In genomic region chr13:63408227-63409202, GRCh38 we compare ENCODE assay signal across 19 cellular contexts.
A peak's percentile ranks its signal among the peaks of the same experiment; 100 is the strongest.
DNase-seq lines count a peak whose midpoint lies in the region; ATAC-seq and TF ChIP-seq lines count a peak whose summit lies in the region.
"Had no signal": no experiment of that assay in that cellular context is flagged by ENCODE, and none has a peak within 500 bp of the region (broad histone marks: within the 10 kb centered on the region; RNA-seq: fewer than 3 reads in every experiment).

No MANE protein-coding gene starts in this region.

- no peak overlapping the region for H2AFZ ChIP-seq in IMR-90 (replicated peaks; ENCODE audit: low read length, poor library complexity)

- H3K4me1 ChIP-seq in A673 (ENCODE audit: insufficient read depth, low read length, poor library complexity, severe bottlenecking) (peaks cover 11% of the 10 kb centered on the region), IMR-90 (ENCODE audit: control insufficient read depth, insufficient read depth, low read length) (peaks cover 1% of the 10 kb centered on the region; the same call in 1 of the 2 replicates), Caco-2 (no peaks in the 10 kb centered on the region)
- H3K4me1 ChIP-seq: A549, esophagus squamous epithelium, lower lobe of right lung, upper lobe of right lung had no signal

- no peak overlapping the region for H2AK9ac ChIP-seq in IMR-90 (replicated peaks; ENCODE audit: low read depth, low read length, poor library complexity)

- peak overlapping the region; percentile 35; the same call in 1 of the 2 replicates for H3K18ac ChIP-seq in IMR-90 (ENCODE audit: low read depth, low read length)

- H3K9me3 Mint-ChIP-seq in activated CD4-positive, alpha-beta T cell treated with anti-CD3 and anti-CD28 coated beads, Interleukin-2, amount 10 ng/mL, durations not matched to agents 24 days and 14 days, result peaks cover 3% of the 10 kb centered on the region
- H3K9me3 Mint-ChIP-seq in activated CD4-positive, alpha-beta memory T cell treated with anti-CD3 and anti-CD28 coated beads for 36 hours, result peaks cover 8% of the 10 kb centered on the region
- H3K9me3 Mint-ChIP-seq in Caco-2 (ENCODE audit: unreplicated experiment), result peaks cover 9% of the 10 kb centered on the region

- in situ Hi-C loops in IMR-90 (cut with MboI; ENCODE audit: low sequenced_read_pairs), result no loop called here
- in situ Hi-C loops in brain microvascular endothelial cell (cut with HindIII; ENCODE audit: low pct_ligation_motif_present, low sequenced_read_pairs), result no loop called here

- TF ChIP-seq RAD21 in IMR-90 (IDR thresholded peaks at IDR 0.05; ENCODE audit: low read length), result no peak

- no peaks in the 10 kb centered on the region for H3K36me3 ChIP-seq in A673 (ENCODE audit: insufficient read depth, low read length, poor library complexity, severe bottlenecking)
- no peaks in the 10 kb centered on the region for H3K36me3 ChIP-seq in IMR-90 (ENCODE audit: control insufficient read depth, insufficient read depth, low read length)
- H3K36me3 ChIP-seq in brain microvascular endothelial cell (replicated peaks), result no peaks in the 10 kb centered on the region
- no peaks in the 10 kb centered on the region for H3K36me3 ChIP-seq in Caco-2 (ENCODE audit: control insufficient read depth, insufficient read depth, low read length)
- H3K36me3 ChIP-seq: esophagus squamous epithelium, lower lobe of right lung, upper lobe of right lung had no signal

- peak overlapping the region; percentile 56; the same call in 1 of the 2 replicates for H3K4me2 ChIP-seq in IMR-90 (ENCODE audit: low read depth, low read length)
- H3K4me2 ChIP-seq: A549 had no signal

- H3K36me3 Mint-ChIP-seq in activated CD4-positive, alpha-beta T cell treated with anti-CD3 and anti-CD28 coated beads, Interleukin-2, amount 10 ng/mL, durations not matched to agents 24 days and 14 days (ENCODE audit: low read depth), result no peaks in the 10 kb centered on the region
- no peaks in the 10 kb centered on the region for H3K36me3 Mint-ChIP-seq in activated CD4-positive, alpha-beta memory T cell treated with anti-CD3 and anti-CD28 coated beads for 36 hours
- H3K36me3 Mint-ChIP-seq in Caco-2 (ENCODE audit: insufficient read depth, unreplicated experiment), result no peaks in the 10 kb centered on the region

- no peak overlapping the region for H2BK20ac ChIP-seq in IMR-90 (ENCODE audit: low read depth, low read length)

- no peak overlapping the region for H4K91ac ChIP-seq in IMR-90 (ENCODE audit: insufficient read depth, low read depth, low read length)

- no peak overlapping the region for H3K9ac ChIP-seq in IMR-90 (ENCODE audit: low read depth, low read length)

- H3K4me3 ChIP-seq in A673 (ENCODE audit: low read depth, low read length, poor library complexity, severe bottlenecking) (no peak overlapping the region), IMR-90 (ENCODE audit: insufficient read depth, low read depth, low read length) (no peak overlapping the region), brain microvascular endothelial cell (ENCODE audit: low read depth, low read length) (no peak overlapping the region), Caco-2 (ENCODE audit: low read depth, low read length) (no peak overlapping the region)
- H3K4me3 ChIP-seq: A549, esophagus squamous epithelium, lower lobe of right lung, upper lobe of right lung had no signal

- dilution Hi-C loops in IMR-90 (cut with HindIII; ENCODE audit: low sequenced_read_pairs, unreplicated experiment), result no loop called here

- H2BK15ac ChIP-seq in IMR-90 (ENCODE audit: low read depth, low read length), result no peak overlapping the region

- POLR2A ChIA-PET in A673 (lab: Charles Lee; ENCODE audit: low non-redundant PET) (no interaction called here), IMR-90 (lab: Charles Lee; ENCODE audit: unreplicated experiment) (no interaction called here), Caco-2 (lab: Charles Lee) (no interaction called here)
- POLR2A ChIA-PET in activated CD4-positive, alpha-beta memory T cell treated with anti-CD3 and anti-CD28 coated beads for 36 hours (lab: Charles Lee), result no interaction called here

- H2BK5ac ChIP-seq in IMR-90 (ENCODE audit: low read depth, low read length, poor library complexity, severe bottlenecking), result no peak overlapping the region

- peak; percentile 56 for DNase-seq in A673 (ENCODE audit: low spot score)
- peak; percentile 50 for DNase-seq in IMR-90
- peak; percentile 33 for DNase-seq in brain microvascular endothelial cell
- DNase-seq in iris pigment epithelial cell (ENCODE audit: low read depth), result peak; percentile 46
- DNase-seq in activated CD4-positive, alpha-beta T cell treated with anti-CD3 and anti-CD28 coated beads, Interleukin-2, amount 10 ng/mL, durations not matched to agents 24 days and 14 days, result no peak
- no peak for DNase-seq in activated CD4-positive, alpha-beta memory T cell treated with anti-CD3 and anti-CD28 coated beads for 36 hours
- no peak for DNase-seq in Caco-2
- DNase-seq: activated CD4-positive, alpha-beta T cell treated with anti-CD3 and anti-CD28 coated beads, Interleukin-2, amount 50 U/mL, for 1 hour; activated T-cell treated with anti-CD3 and anti-CD28 coated beads, Interleukin-2, amount 50 U/mL, for 4 hours; dermis blood vessel endothelial cell; esophagus squamous epithelium; lower lobe of right lung; NCI-H1417; NCI-H510A treated with DMSO at 0.1 percent for 48 hours; occipital lobe; stimulated activated naive CD4-positive, alpha-beta T cell; upper lobe of right lung had no signal

- H3K23ac ChIP-seq in IMR-90 (ENCODE audit: low read depth, low read length), result 0 out of 2 replicates have a peak overlapping the region, but pooled peaks have one; percentile 12

- no peaks in the 10 kb centered on the region for H3K27me3 Mint-ChIP-seq in activated CD4-positive, alpha-beta T cell treated with anti-CD3 and anti-CD28 coated beads, Interleukin-2, amount 10 ng/mL, durations not matched to agents 24 days and 14 days
- no peaks in the 10 kb centered on the region for H3K27me3 Mint-ChIP-seq in activated CD4-positive, alpha-beta memory T cell treated with anti-CD3 and anti-CD28 coated beads for 36 hours
- H3K27me3 Mint-ChIP-seq in Caco-2 (ENCODE audit: insufficient read depth, unreplicated experiment), result no peaks in the 10 kb centered on the region

- H4K5ac ChIP-seq in IMR-90 (ENCODE audit: low read depth, low read length), result no peak overlapping the region

- H3K56ac ChIP-seq in IMR-90 (ENCODE audit: extremely low read depth, insufficient read depth, low read length), result no peak overlapping the region

- no TSS peak for BruUV-seq in A673 (replicated peaks; lab: Mats Ljungman, UMichigan)
- BruUV-seq in IMR-90 (replicated peaks; lab: Mats Ljungman, UMichigan), result no TSS peak
- no TSS peak for BruUV-seq in Caco-2 (replicated peaks; lab: Mats Ljungman, UMichigan)

- H3K79me1 ChIP-seq in IMR-90 (ENCODE audit: low read depth in 1 of 2, low read length in 2 of 2), result no peaks in the 10 kb centered on the region

- ATAC-seq in IMR-90 (ENCODE audit: low read depth) (peak; percentile 70; the same call in 1 of the 2 replicates), GM21515 (IDR thresholded peaks at IDR 0.05; ENCODE audit: unreplicated experiment) (no peak)
- ATAC-seq: A549; activated T-cell treated with anti-CD3 and anti-CD28 coated beads, Interleukin-2, amount 50 U/mL, for 4 hours; lower lobe of right lung; upper lobe of right lung had no signal

- TF ChIP-seq POLR2A in IMR-90 (IDR thresholded peaks at IDR 0.05; ENCODE audit: low read depth, low read length), result no peak

- no peak overlapping the region for H2BK120ac ChIP-seq in IMR-90 (ENCODE audit: low read depth, low read length)

- no peaks in the 10 kb centered on the region for H3K9me3 ChIP-seq in A673 (ENCODE audit: low read depth, low read length, poor library complexity, severe bottlenecking)
- H3K9me3 ChIP-seq in IMR-90 (ENCODE audit: control insufficient read depth, insufficient read depth, low read length), result no peaks in the 10 kb centered on the region
- H3K9me3 ChIP-seq in Caco-2, result no peaks in the 10 kb centered on the region
- H3K9me3 ChIP-seq: A549, lower lobe of right lung, upper lobe of right lung had no signal

- TF ChIP-seq CTCF in A673 (conservative IDR thresholded peaks at IDR 0.05; ENCODE audit: low read depth, low read length) (no peak), IMR-90 (conservative IDR thresholded peaks at IDR 0.05; ENCODE audit: low read depth, low read length) (no peak), brain microvascular endothelial cell (IDR thresholded peaks at IDR 0.05; ENCODE audit: low read depth, low read length, missing control alignments) (no peak), Caco-2 (IDR thresholded peaks at IDR 0.05; ENCODE audit: insufficient read depth in 1 of 2, low read depth in 1 of 2, low read length in 1 of 2, severe bottlenecking in 1 of 2, unreplicated experiment in 1 of 2) (no peak)

- no peak overlapping the region for H3K4me3 Mint-ChIP-seq in activated CD4-positive, alpha-beta T cell treated with anti-CD3 and anti-CD28 coated beads, Interleukin-2, amount 10 ng/mL, durations not matched to agents 24 days and 14 days
- no peak overlapping the region for H3K4me3 Mint-ChIP-seq in activated CD4-positive, alpha-beta memory T cell treated with anti-CD3 and anti-CD28 coated beads for 36 hours
- no peak overlapping the region for H3K4me3 Mint-ChIP-seq in Caco-2 (ENCODE audit: unreplicated experiment)
- H3K4me3 Mint-ChIP-seq: activated T-cell treated with anti-CD3 and anti-CD28 coated beads, Interleukin-2, amount 50 U/mL, for 4 hours had no signal

- H3K4me1 Mint-ChIP-seq in activated CD4-positive, alpha-beta T cell treated with anti-CD3 and anti-CD28 coated beads, Interleukin-2, amount 10 ng/mL, durations not matched to agents 24 days and 14 days, result no peaks in the 10 kb centered on the region
- no peaks in the 10 kb centered on the region for H3K4me1 Mint-ChIP-seq in activated CD4-positive, alpha-beta memory T cell treated with anti-CD3 and anti-CD28 coated beads for 36 hours (ENCODE audit: low read depth)
- no peaks in the 10 kb centered on the region for H3K4me1 Mint-ChIP-seq in Caco-2 (ENCODE audit: low read depth, unreplicated experiment)

- H3K14ac ChIP-seq in IMR-90 (replicated peaks; ENCODE audit: low read depth, low read length), result no peak overlapping the region

- CTCF ChIA-PET in A673 (lab: Charles Lee), result no interaction called here
- CTCF ChIA-PET in IMR-90 (lab: Yijun Ruan, JAX), result interaction anchor here (0.5 kb wide), 1 partner anchor 228 kb away, joined by 3 read pairs; no protein-coding TSS in a partner anchor
- CTCF ChIA-PET in activated CD4-positive, alpha-beta memory T cell treated with anti-CD3 and anti-CD28 coated beads for 36 hours (lab: Charles Lee), result no interaction called here
- CTCF ChIA-PET in Caco-2 (lab: Charles Lee), result no interaction called here

- H3K27ac ChIP-seq in A673 (ENCODE audit: low read depth, low read length, poor library complexity, severe bottlenecking), result no peak overlapping the region
- no peak overlapping the region for H3K27ac ChIP-seq in IMR-90 (ENCODE audit: insufficient read depth, low read length)
- H3K27ac ChIP-seq in brain microvascular endothelial cell, result peak overlapping the region; percentile 18
- H3K27ac ChIP-seq: A549, esophagus squamous epithelium, lower lobe of right lung, upper lobe of right lung had no signal

- peak overlapping the region in 1 of 2 experiments; percentile 15; a peak in 2 of 4 replicates for H4K8ac ChIP-seq in IMR-90 (ENCODE audit: low read depth in 2 of 2, low read length in 2 of 2)

- intact Hi-C loops in A673 (cut with micrococcal nuclease; ENCODE audit: unreplicated experiment), result no loop called here
- intact Hi-C loops in IMR-90 (cut with micrococcal nuclease), result no loop called here
- intact Hi-C loops in activated CD4-positive, alpha-beta T cell treated with anti-CD3 and anti-CD28 coated beads, Interleukin-2, amount 10 ng/mL, durations not matched to agents 24 days and 14 days (cut with micrococcal nuclease), result no loop called here
- intact Hi-C loops in activated CD4-positive, alpha-beta memory T cell treated with anti-CD3 and anti-CD28 coated beads for 36 hours (cut with micrococcal nuclease), result no loop called here
- intact Hi-C loops in Caco-2 (cut with micrococcal nuclease; ENCODE audit: unreplicated experiment), result no loop called here

- H2AK5ac ChIP-seq in IMR-90 (ENCODE audit: low read depth, low read length), result no peak overlapping the region

- no peaks in the 10 kb centered on the region for H4K20me1 ChIP-seq in IMR-90 (ENCODE audit: insufficient read depth, low read length)

- H3K27me3 ChIP-seq in A673 (replicated peaks; ENCODE audit: insufficient read depth, low read depth, low read length, poor library complexity) (no peaks in the 10 kb centered on the region), IMR-90 (ENCODE audit: control insufficient read depth, insufficient read depth, low read length) (no peaks in the 10 kb centered on the region), brain microvascular endothelial cell (replicated peaks) (no peaks in the 10 kb centered on the region), Caco-2 (replicated peaks; ENCODE audit: control insufficient read depth, insufficient read depth, low read length) (no peaks in the 10 kb centered on the region)
- H3K27me3 ChIP-seq: esophagus squamous epithelium, upper lobe of right lung had no signal

- H3K27ac Mint-ChIP-seq in activated CD4-positive, alpha-beta T cell treated with anti-CD3 and anti-CD28 coated beads, Interleukin-2, amount 10 ng/mL, durations not matched to agents 24 days and 14 days, result no peak overlapping the region
- H3K27ac Mint-ChIP-seq in activated CD4-positive, alpha-beta memory T cell treated with anti-CD3 and anti-CD28 coated beads for 36 hours, result no peak overlapping the region
- no peak overlapping the region for H3K27ac Mint-ChIP-seq in Caco-2 (ENCODE audit: unreplicated experiment)

- WGBS in IMR-90 (ENCODE audit: extremely low coverage in 2 of 2, insufficient read length in 1 of 2), 2 experiments, result no CpG with 5 or more reads among the region's 4 CpGs

- no peak overlapping the region for H3K4ac ChIP-seq in IMR-90 (ENCODE audit: low read depth, low read length)

- H3K9me1 ChIP-seq in IMR-90 (ENCODE audit: insufficient read depth, low read length), result no peaks in the 10 kb centered on the region

Comparison
In these comparisons a context has a peak if more than half of its experiments do, and no peak if none do; other contexts are left out.
1. DNase-seq: peak in A673 (single experiment), IMR-90 (single experiment), brain microvascular endothelial cell (single experiment) and iris pigment epithelial cell (single experiment); none in activated CD4-positive, alpha-beta T cell treated with anti-CD3 and anti-CD28 coated beads, Interleukin-2, amount 10 ng/mL, durations not matched to agents 24 days and 14 days (single experiment), activated CD4-positive, alpha-beta memory T cell treated with anti-CD3 and anti-CD28 coated beads for 36 hours (single experiment) and Caco-2 (0 of 2).